In genomic region chr20:63380346-63380870, GRCh38 we compare ENCODE assay signal across 27 cellular contexts. TPM values are rescaled to one million over a fixed set of nuclear protein-coding genes. Genes with fewer than 3 reads are reported as not detected.
"Had no signal": no experiment of that assay in that cellular context is flagged by ENCODE, and none has a peak within 500 bp of the region (broad histone marks: within the 10 kb centered on the region; RNA-seq: fewer than 3 reads in every experiment).

No MANE protein-coding gene starts in this region.

- H2AFZ ChIP-seq: PC-9 had no signal

- H3K4me2 ChIP-seq: PC-9 had no signal

- H3K27me3 ChIP-seq: Peyer's patch had no signal

- H3K36me3 ChIP-seq: Peyer's patch, SJSA1 had no signal

- DNase-seq: KBM-7; MV-4-11; NCI-H1048; NCI-H1105; NCI-H1436 treated with DMSO at 0.1 percent for 48 hours; NCI-H1694; NCI-H187 treated with DMSO at 0.1 percent for 48 hours; NCI-H2029 treated with DMSO at 0.1 percent for 48 hours; NCI-H2107; NCI-H2227 treated with DMSO at 0.1 percent for 48 hours; NCI-H524; NCI-H526 treated with DMSO at 0.1 percent for 48 hours; NCI-H748 treated with DMSO at 0.1 percent for 48 hours; NK-92 treated with Interleukin-12 subunit alpha and Interleukin-12 subunit beta, amount 100 ng/mL, for 24 hours; OCI-M1; PC-9; Peyer's patch; Right ventricle myocardium superior; SIG-M5; SW 1271 had no signal

- H3K4me1 ChIP-seq: Peyer's patch, SJSA1 had no signal

- H3K27ac ChIP-seq: PC-9, Peyer's patch, SJSA1, SK-N-MC had no signal

- H3K4me3 ChIP-seq: PC-9, Peyer's patch, SJSA1, SK-N-MC had no signal

RNA-seq across cellular contexts. Expression of gene CHRNA4, which starts 19.3 kb away (rescaled TPM):
- total RNA-seq: HT-29, LHCN-M2, MCF 10A, NCI-H460, PC-9, Peyer's patch, RPMI7951, SJSA1 had no signal
